ENCODE assay signal across 21 cellular contexts in the genomic region with DNA sequence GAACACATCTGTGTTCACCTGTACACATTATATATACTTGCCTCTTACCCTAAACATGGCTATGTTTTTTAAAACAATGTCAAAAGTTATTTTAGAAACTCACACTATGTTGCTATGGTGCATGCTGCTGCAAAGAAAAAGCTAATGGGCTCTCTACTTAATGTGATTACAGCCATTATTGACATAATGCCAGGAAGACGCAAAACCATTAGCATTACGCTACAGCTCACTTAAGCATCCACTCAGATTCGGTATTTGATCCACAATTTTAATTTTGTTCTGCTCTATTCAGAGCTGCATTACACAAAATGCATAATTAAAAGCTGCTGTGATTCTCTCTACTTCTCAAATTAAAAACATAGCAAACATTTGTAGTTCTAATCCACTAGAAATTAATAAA.
DNase-seq lines count a peak whose midpoint lies in the region; ATAC-seq and TF ChIP-seq lines count a peak whose summit lies in the region.
"Had no signal": no experiment of that assay in that cellular context is flagged by ENCODE, and none has a peak within 500 bp of the region (broad histone marks: within the 10 kb centered on the region; RNA-seq: fewer than 3 reads in every experiment).

No MANE protein-coding gene starts in this region.

- H3K27ac Mint-ChIP-seq in glutamatergic neuron (ENCODE audit: unreplicated experiment) = peak overlapping the region; percentile 65
- H3K27ac Mint-ChIP-seq: CD4-positive, alpha-beta T cell; T-cell had no signal

- no peak overlapping the region for H3K4me3 Mint-ChIP-seq in glutamatergic neuron (ENCODE audit: unreplicated experiment)
- H3K4me3 Mint-ChIP-seq: CD4-positive, alpha-beta T cell; T-cell had no signal

- TF ChIP-seq CTCF in glutamatergic neuron (IDR thresholded peaks at IDR 0.05; ENCODE audit: partially characterized antibody, unreplicated experiment) = no peak

- DNase-seq in NCI-H1092 (lab: John Stamatoyannopoulos, UW) (peak; percentile 25), NCI-H1092 treated with DMSO at 0.1 percent for 48 hours (lab: John Stamatoyannopoulos, UW) (no peak), NCI-H1105 (lab: John Stamatoyannopoulos, UW) (peak; percentile 55), NCI-H748 treated with DMSO at 0.1 percent for 48 hours (lab: John Stamatoyannopoulos, UW) (peak; percentile 73), glutamatergic neuron (no peak), islet precursor cell (no peak), T1000 (lab: John Stamatoyannopoulos, UW) (no peak)
- DNase-seq: 8988T; Caco-2; CD4-positive, alpha-beta T cell; DMS53; GOT3; MM.1S; NCI-H146; NCI-H2029 treated with DMSO at 0.1 percent for 48 hours; NCI-H2227 treated with DMSO at 0.1 percent for 48 hours; NCI-H510A treated with DMSO at 0.1 percent for 48 hours; T-cell had no signal

- peaks cover 7% of the 10 kb centered on the region for H3K36me3 Mint-ChIP-seq in glutamatergic neuron (ENCODE audit: unreplicated experiment)
- H3K36me3 Mint-ChIP-seq: T-cell had no signal

- H3K4me1 Mint-ChIP-seq in glutamatergic neuron (ENCODE audit: low read depth, unreplicated experiment) = peaks cover 18% of the 10 kb centered on the region
- H3K4me1 Mint-ChIP-seq: T-cell had no signal

- H3K27me3 Mint-ChIP-seq in glutamatergic neuron (ENCODE audit: unreplicated experiment) = peaks cover 2% of the 10 kb centered on the region
- H3K27me3 Mint-ChIP-seq: CD4-positive, alpha-beta T cell had no signal

- peaks cover 3% of the 10 kb centered on the region for H3K9me3 Mint-ChIP-seq in glutamatergic neuron (ENCODE audit: unreplicated experiment)

- no peak for ATAC-seq in HG03354 (IDR thresholded peaks at IDR 0.05; ENCODE audit: poor library complexity, severe bottlenecking, unreplicated experiment)
- ATAC-seq: HCT116, Right ventricle myocardium inferior, T-cell had no signal

Comparison
In these comparisons a context has a peak if more than half of its experiments do, and no peak if none do; other contexts are left out.
1. DNase-seq: peak in NCI-H1092 (single experiment), NCI-H1105 (single experiment) and NCI-H748 treated with DMSO at 0.1 percent for 48 hours (single experiment); none in NCI-H1092 treated with DMSO at 0.1 percent for 48 hours (single experiment), glutamatergic neuron (single experiment), islet precursor cell (single experiment) and T1000 (single experiment).